2 cellular contexts compared by ENCODE assay signal in genomic region chr3:12955651-12956315, GRCh38.
TF ChIP-seq lines count a peak whose summit lies in the region.

No MANE protein-coding gene starts in this region.

TF ChIP-seq in SK-N-SH, 30 proteins besides CTCF, POLR2A, EP300 and RAD21 (continued from another document):
- TF ChIP-seq USF2 (IDR thresholded peaks at IDR 0.05; ENCODE audit: borderline replicate concordance, low read depth, low read length), result no peak
- no peak for TF ChIP-seq SIN3A (IDR thresholded peaks at IDR 0.05; ENCODE audit: borderline replicate concordance, low read depth, low read length)

TF ChIP-seq in SK-N-SH treated with all-trans-retinoic acid at 6 μM for 48 hours, 23 proteins besides CTCF, POLR2A, EP300 and RAD21 (continued from another document):
- TF ChIP-seq, protein P1, sequence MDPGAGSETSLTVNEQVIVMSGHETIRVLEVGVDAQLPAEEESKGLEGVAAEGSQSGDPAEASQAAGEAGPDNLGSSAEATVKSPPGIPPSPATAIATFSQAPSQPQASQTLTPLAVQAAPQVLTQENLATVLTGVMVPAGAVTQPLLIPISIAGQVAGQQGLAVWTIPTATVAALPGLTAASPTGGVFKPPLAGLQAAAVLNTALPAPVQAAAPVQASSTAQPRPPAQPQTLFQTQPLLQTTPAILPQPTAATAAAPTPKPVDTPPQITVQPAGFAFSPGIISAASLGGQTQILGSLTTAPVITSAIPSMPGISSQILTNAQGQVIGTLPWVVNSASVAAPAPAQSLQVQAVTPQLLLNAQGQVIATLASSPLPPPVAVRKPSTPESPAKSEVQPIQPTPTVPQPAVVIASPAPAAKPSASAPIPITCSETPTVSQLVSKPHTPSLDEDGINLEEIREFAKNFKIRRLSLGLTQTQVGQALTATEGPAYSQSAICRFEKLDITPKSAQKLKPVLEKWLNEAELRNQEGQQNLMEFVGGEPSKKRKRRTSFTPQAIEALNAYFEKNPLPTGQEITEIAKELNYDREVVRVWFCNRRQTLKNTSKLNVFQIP (CRISPR knock-in tag; IDR thresholded peaks at IDR 0.05; ENCODE audit: borderline replicate concordance, low read depth), result no peak
- TF ChIP-seq CSDC2 (CRISPR knock-in tag; IDR thresholded peaks at IDR 0.05) (no peak), OSR1 (CRISPR knock-in tag; IDR thresholded peaks at IDR 0.05) (no peak), PPARA (CRISPR knock-in tag; IDR thresholded peaks at IDR 0.05; ENCODE audit: borderline replicate concordance) (no peak), ZNF8 (CRISPR knock-in tag; IDR thresholded peaks at IDR 0.05) (no peak), ESRRG (CRISPR knock-in tag; IDR thresholded peaks at IDR 0.05) (no peak)
